1 cellular context compared by ENCODE assay signal in genomic region chr16:9148376-9149015, GRCh38.
TF ChIP-seq lines count a peak whose summit lies in the region.

No MANE protein-coding gene starts in this region.

TF ChIP-seq in WTC11, 78 proteins besides CTCF, POLR2A, EP300 and RAD21 (continued from another document):
- no peak for TF ChIP-seq ZBTB21 (CRISPR knock-in tag; IDR thresholded peaks at IDR 0.05; ENCODE audit: borderline replicate concordance)
- TF ChIP-seq FOXJ3 (CRISPR knock-in tag; IDR thresholded peaks at IDR 0.05; ENCODE audit: borderline replicate concordance) = no peak
- no peak for TF ChIP-seq ELF4 (CRISPR knock-in tag; IDR thresholded peaks at IDR 0.05; ENCODE audit: low read depth)
- no peak for TF ChIP-seq SP1 (CRISPR knock-in tag; conservative IDR thresholded peaks at IDR 0.05)
- no peak for TF ChIP-seq NFE2L1 (CRISPR knock-in tag; IDR thresholded peaks at IDR 0.05)
